In the genomic region with DNA sequence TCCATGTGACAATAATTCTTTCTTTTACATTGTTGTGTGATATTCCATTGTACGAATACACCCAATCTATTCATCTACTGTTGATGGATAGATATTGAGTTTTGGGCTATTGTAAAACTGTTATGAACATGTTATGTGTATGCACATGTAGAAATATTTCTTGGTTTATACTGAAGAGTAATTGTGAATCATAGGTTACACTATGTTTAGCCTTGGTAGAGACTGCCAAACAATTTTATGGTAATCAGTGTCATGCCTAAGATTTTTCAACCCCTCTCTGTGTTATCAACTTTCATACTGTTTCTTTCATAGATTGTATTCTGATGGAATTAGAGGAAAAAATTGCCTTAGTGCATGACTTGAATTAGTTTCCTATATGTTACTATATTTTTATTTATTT, we compare ENCODE assay signal across 17 cellular contexts.
"Had no signal": no experiment of that assay in that cellular context is flagged by ENCODE, and none has a peak within 500 bp of the region (broad histone marks: within the 10 kb centered on the region; RNA-seq: fewer than 3 reads in every experiment).

No MANE protein-coding gene starts in this region.

- H3K9me3 ChIP-seq: body of pancreas, neutrophil, tibial artery, vagina had no signal

- H3K27me3 ChIP-seq: body of pancreas, neutrophil, tibial artery, vagina had no signal

- ATAC-seq: activated T-cell treated with anti-CD3 and anti-CD28 coated beads, Interleukin-2, amount 50 U/mL, for 4 hours; body of pancreas; left ventricle myocardium superior; natural killer cell; stimulated activated naive B cell treated with anti-CD40 and anti-IgM and Interleukin-4, amounts not matched to agents 10 μg/mL and 1 μg/mL and 100 μg/mL, for 72 hours had no signal

- H3K4me1 ChIP-seq: body of pancreas, tibial artery had no signal

- H3K4me3 ChIP-seq: body of pancreas, coronary artery, tibial artery, vagina had no signal

- H3K36me3 ChIP-seq: neutrophil had no signal

- H3K27ac ChIP-seq: body of pancreas, coronary artery, neutrophil, tibial artery, vagina had no signal

- DNase-seq: activated CD4-positive, CD25-positive, alpha-beta regulatory T cell treated with anti-CD3 and anti-CD28 coated beads, Interleukin-2, amount 50 U/mL, for 72 hours; activated effector memory CD4-positive, alpha-beta T cell treated with anti-CD3 and anti-CD28 coated beads, Interleukin-2, amount 50 U/mL, for 16 hours; activated T-cell treated with anti-CD3 and anti-CD28 coated beads, Interleukin-2, amount 50 U/mL, for 4 hours; amniotic stem cell; body of pancreas; effector CD4-positive, alpha-beta T cell; hypothalamus; left ventricle myocardium superior; mesenchymal stem cell; natural killer cell; retina; stimulated activated CD4-positive, alpha-beta T cell treated with anti-CD3 and anti-CD28 coated beads, Interleukin-4, amount 100 ng/mL, for 1 hour; stimulated activated naive B cell treated with anti-CD40 and anti-IgM and Interleukin-4, amounts not matched to agents 10 μg/mL and 1 μg/mL and 100 μg/mL, for 72 hours; tibial artery had no signal
